ENCODE assay signal across 8 cellular contexts in the genomic region with DNA sequence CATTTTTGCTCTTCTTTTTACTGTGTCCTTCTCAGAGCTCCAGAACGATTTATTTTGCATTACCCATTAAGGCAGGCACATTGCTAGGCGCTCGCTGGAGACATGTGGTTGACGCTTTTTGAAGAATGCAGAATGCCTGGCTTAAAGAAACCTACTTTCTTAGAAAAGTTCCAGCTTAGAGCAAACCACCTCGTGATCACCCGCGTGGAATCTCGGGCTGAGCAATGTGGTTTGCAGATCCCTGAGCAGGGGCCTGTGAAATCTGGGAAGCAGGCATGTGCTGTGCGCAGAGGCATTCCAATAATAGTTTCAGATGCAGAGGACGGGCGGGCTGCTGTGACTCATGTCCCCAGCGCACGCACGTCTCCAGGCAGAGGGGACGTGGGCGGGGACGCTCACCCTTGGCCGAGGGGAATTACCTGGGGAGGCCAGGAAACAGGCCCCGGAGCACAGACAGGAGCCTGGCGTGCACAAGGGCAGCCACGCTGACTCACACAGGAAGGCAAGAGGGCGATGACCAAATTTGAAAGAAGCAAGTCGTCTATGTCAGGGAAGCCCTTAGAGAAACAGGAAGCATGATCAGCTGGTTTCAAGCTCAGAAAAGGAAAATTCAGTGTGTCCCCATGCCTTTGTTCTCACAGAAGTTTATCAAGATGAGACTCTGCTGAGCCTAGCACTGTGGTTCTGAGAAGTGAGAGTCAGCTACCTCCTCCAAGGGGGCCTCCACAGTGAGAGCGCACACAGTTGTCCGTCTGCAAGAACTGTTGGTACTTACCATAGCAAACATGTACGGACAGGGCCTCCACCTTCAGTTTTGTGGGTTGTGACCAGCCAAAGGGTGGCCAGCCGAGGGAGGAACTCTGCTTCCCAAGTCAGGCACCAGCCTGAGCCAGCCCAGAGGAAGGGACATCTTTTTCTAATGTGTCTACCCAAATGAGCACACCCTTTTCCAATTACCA.
DNase-seq lines count a peak whose midpoint lies in the region; ATAC-seq and TF ChIP-seq lines count a peak whose summit lies in the region.

No MANE protein-coding gene starts in this region.

- no peaks in the 10 kb centered on the region for H3K27me3 ChIP-seq in skeletal muscle satellite cell (ENCODE audit: control insufficient read depth, insufficient read depth, low read length)

- H3K9ac ChIP-seq in skeletal muscle satellite cell (ENCODE audit: low read depth, low read length): peak overlapping the region; percentile 72

- peak; percentile 93 for ATAC-seq in GM19324 (IDR thresholded peaks at IDR 0.05; ENCODE audit: low FRiP score, unreplicated experiment)
- peak; percentile 97 for ATAC-seq in HG03432 (IDR thresholded peaks at IDR 0.05; ENCODE audit: unreplicated experiment)

- CTCF ChIA-PET in AG04449 (lab: Yijun Ruan, JAX): interaction anchor here (1.1 to 2.2 kb wide), 5 partner anchors 9 to 147 kb away, joined by 4 to 6 read pairs (median 6); no protein-coding TSS in a partner anchor

- DNase-seq in AG04449 (ENCODE audit: low read depth, low spot score): peak; percentile 99
- peak; percentile 73 to 93 (median 83) for DNase-seq in T-helper 1 cell
- peak; percentile 94 for DNase-seq in amniotic epithelial cell (ENCODE audit: low read depth)
- DNase-seq in hepatic stellate cell (ENCODE audit: low spot score): peak; percentile 87
- no peak for DNase-seq in NCI-H1930 (lab: John Stamatoyannopoulos, UW)

- H3K4me3 ChIP-seq in AG04449 (ENCODE audit: low read depth, low read length) (no peak overlapping the region), skeletal muscle satellite cell (ENCODE audit: low read length) (peak overlapping the region; percentile 21)

- no peaks in the 10 kb centered on the region for H3K36me3 ChIP-seq in skeletal muscle satellite cell (ENCODE audit: insufficient read depth, low read length)

- peak overlapping the region; percentile 53 for H3K4me2 ChIP-seq in skeletal muscle satellite cell (ENCODE audit: low read length)

- POLR2A ChIA-PET in AG04449 (lab: Yijun Ruan, JAX): interaction anchor here (1.4 kb wide), 1 partner anchor 20 kb away, joined by 3 read pairs; no protein-coding TSS in a partner anchor

- no peak for TF ChIP-seq CTCF in AG04449 (IDR thresholded peaks at IDR 0.05; ENCODE audit: insufficient read depth, low read length, missing control alignments)

- peaks cover 19% of the 10 kb centered on the region for H3K4me1 ChIP-seq in skeletal muscle satellite cell (ENCODE audit: control insufficient read depth, insufficient read depth, low read length)

- no peaks in the 10 kb centered on the region for H3K9me3 ChIP-seq in skeletal muscle satellite cell (replicated peaks; ENCODE audit: low read length)

Comparison
In these comparisons a context has a peak if more than half of its experiments do, and no peak if none do; other contexts are left out.
1. DNase-seq: peak in AG04449 (single experiment), T-helper 1 cell (5 of 5), amniotic epithelial cell (single experiment) and hepatic stellate cell (single experiment); none in NCI-H1930 (0 of 2).